Comparison of ENCODE assay signal across 8 cellular contexts in the genomic region with DNA sequence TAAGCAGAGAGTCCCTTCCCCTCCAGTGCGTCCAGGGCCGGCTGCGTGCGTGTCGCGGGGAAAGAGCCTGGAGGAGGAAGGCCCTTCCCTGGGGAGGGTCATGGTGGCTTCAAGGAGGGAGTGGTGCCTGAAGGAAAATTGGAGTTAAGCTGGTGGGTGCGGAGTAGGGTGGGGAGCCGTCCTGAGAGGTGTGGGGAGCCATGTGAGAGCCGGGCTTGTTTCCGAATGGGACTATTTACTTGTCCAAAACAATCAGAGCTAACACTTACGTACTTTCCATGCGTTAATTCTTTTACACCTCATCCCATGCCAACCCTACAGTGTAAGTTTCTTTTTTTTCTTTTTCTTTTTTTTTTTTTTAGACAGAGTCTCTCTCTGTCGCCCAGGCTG.
DNase-seq lines count a peak whose midpoint lies in the region; ATAC-seq lines count a peak whose summit lies in the region.

No MANE protein-coding gene starts in this region.

- no peaks in the 10 kb centered on the region for H3K9me3 ChIP-seq in iPS-18a (ENCODE audit: control insufficient read depth, low read depth, low read length)

- peak overlapping the region; percentile 92 for H3K4me3 ChIP-seq in iPS-18a (ENCODE audit: low read length)

- H3K4me1 Mint-ChIP-seq in stimulated activated naive CD8-positive, alpha-beta T cell treated with anti-CD3 and anti-CD28 coated beads, Interleukin-15, amount 100 ng/mL, for 72 hours: peaks cover 49% of the 10 kb centered on the region

- H3K4me3 Mint-ChIP-seq in stimulated activated naive CD8-positive, alpha-beta T cell treated with anti-CD3 and anti-CD28 coated beads, Interleukin-15, amount 100 ng/mL, for 72 hours: peak overlapping the region; percentile 91 to 92

- H3K27ac Mint-ChIP-seq in stimulated activated naive CD8-positive, alpha-beta T cell treated with anti-CD3 and anti-CD28 coated beads, Interleukin-15, amount 100 ng/mL, for 72 hours: peak overlapping the region; percentile 98 to 99

- H3K36me3 ChIP-seq in iPS-18a (ENCODE audit: control insufficient read depth, low read depth, low read length): peaks cover 12% of the 10 kb centered on the region

- ATAC-seq in HG03135 (IDR thresholded peaks at IDR 0.05; ENCODE audit: unreplicated experiment) (peak; percentile 7), HG02885 (IDR thresholded peaks at IDR 0.05; ENCODE audit: poor library complexity, unreplicated experiment) (no peak)
- peak; percentile 21 for ATAC-seq in stimulated activated naive CD8-positive, alpha-beta T cell treated with anti-CD3 and anti-CD28 coated beads, Interleukin-15, amount 100 ng/mL, for 72 hours

- DNase-seq in DMS79 treated with DMSO at 0.1 percent for 48 hours (lab: John Stamatoyannopoulos, UW) (peak; percentile 42), DMS79 (lab: John Stamatoyannopoulos, UW) (no peak), GM19240 (ENCODE audit: insufficient read length, low spot score) (no peak)
- peak; percentile 5 for DNase-seq in activated T-helper 9 cell treated with anti-CD3 and anti-CD28 coated beads, Interleukin-2, amount 50 U/mL, for 16 hours (ENCODE audit: low read depth)
- DNase-seq in stimulated activated naive CD8-positive, alpha-beta T cell treated with anti-CD3 and anti-CD28 coated beads, Interleukin-15, amount 100 ng/mL, for 72 hours: no peak

- H3K9ac ChIP-seq in iPS-18a (ENCODE audit: low read length): peak overlapping the region; percentile 74

- H3K27ac ChIP-seq in iPS-18a (ENCODE audit: low read length): no peak overlapping the region

- H3K4me1 ChIP-seq in iPS-18a (ENCODE audit: control insufficient read depth, low read depth, low read length): peaks cover 3% of the 10 kb centered on the region

- no peaks in the 10 kb centered on the region for H3K27me3 Mint-ChIP-seq in stimulated activated naive CD8-positive, alpha-beta T cell treated with anti-CD3 and anti-CD28 coated beads, Interleukin-15, amount 100 ng/mL, for 72 hours

- H3K9me3 Mint-ChIP-seq in stimulated activated naive CD8-positive, alpha-beta T cell treated with anti-CD3 and anti-CD28 coated beads, Interleukin-15, amount 100 ng/mL, for 72 hours: no peaks in the 10 kb centered on the region

- no peaks in the 10 kb centered on the region for H3K27me3 ChIP-seq in iPS-18a (ENCODE audit: control insufficient read depth, insufficient read depth, low read length)

Comparison
In these comparisons a context has a peak if more than half of its experiments do, and no peak if none do; other contexts are left out.
1. DNase-seq: peak in DMS79 treated with DMSO at 0.1 percent for 48 hours (single experiment) and activated T-helper 9 cell treated with anti-CD3 and anti-CD28 coated beads, Interleukin-2, amount 50 U/mL, for 16 hours (single experiment); none in DMS79 (single experiment), stimulated activated naive CD8-positive, alpha-beta T cell treated with anti-CD3 and anti-CD28 coated beads, Interleukin-15, amount 100 ng/mL, for 72 hours (0 of 2) and GM19240 (single experiment).